8 cellular contexts compared by ENCODE assay signal in the genomic region with DNA sequence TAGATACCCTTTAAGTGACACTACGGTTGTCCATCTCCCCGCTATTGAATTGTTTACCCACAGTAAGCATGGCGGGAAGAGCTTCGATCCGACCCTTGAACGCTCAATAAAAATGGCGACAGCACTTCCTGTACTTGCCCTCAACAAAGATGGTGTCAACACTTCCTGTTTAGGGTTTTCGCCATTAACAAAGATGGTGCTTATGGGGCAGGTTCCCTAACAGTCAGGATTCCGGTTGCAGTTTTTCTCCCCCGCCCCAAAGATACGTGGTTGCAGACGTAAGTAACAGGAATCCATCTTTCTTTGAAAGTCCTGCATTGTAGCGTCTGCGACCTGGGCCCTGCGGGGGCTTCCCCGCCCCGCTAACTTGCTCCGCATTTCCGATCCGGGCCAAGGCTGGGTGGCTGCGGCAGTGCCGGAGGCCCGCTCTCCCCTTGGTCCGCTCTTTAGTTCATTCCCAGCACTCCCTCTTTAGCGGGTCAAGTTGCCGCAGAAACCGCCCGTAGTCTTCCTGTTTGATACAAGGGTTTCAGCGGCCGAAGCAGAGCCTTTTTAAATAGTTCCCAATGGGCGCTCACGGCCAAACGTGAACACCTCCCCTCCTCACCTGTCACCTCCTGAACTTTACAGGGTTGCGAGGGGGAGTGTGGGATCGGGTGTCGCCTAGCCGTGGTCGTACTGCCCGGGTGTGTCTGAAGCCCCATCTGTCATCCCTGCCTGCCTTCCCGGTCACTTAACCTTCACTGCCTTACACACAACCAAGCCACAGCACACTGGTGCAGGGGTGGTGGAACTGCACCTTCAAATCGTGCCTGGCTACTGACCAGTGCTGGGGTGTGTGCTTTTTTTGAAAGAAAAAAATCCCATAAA. TPM values are rescaled to one million over a fixed set of nuclear protein-coding genes. Genes with fewer than 3 reads are reported as not detected.
A peak's percentile ranks its signal among the peaks of the same experiment; 100 is the strongest.
DNase-seq lines count a peak whose midpoint lies in the region; ATAC-seq and TF ChIP-seq lines count a peak whose summit lies in the region.

A gene (plus strand): TSS at position 181 of the 870 bp plus-strand sequence.

- peak within 1 kb of the TSS; percentile 90 for H3K9ac ChIP-seq in mammary epithelial cell (ENCODE audit: insufficient read depth, low read length)
- peak within 1 kb of the TSS; percentile 90 for H3K9ac ChIP-seq in iPS-20b (ENCODE audit: low read depth, low read length)

- peak within 1 kb of the TSS; percentile 90 for H3K4me2 ChIP-seq in mammary epithelial cell (ENCODE audit: insufficient read depth, low read depth, low read length)

- intact Hi-C loops in mammary epithelial cell (cut with micrococcal nuclease): loop anchor here (1.0 to 10.0 kb wide), 6 partner anchors 31 to 297 kb away; no protein-coding TSS in a partner anchor

- TSS peak; percentile 67 for BruUV-seq in mammary epithelial cell (replicated peaks; lab: Mats Ljungman, UMichigan)

- no peaks in the 10 kb centered on the region for H3K27me3 ChIP-seq in WERI-Rb-1 (ENCODE audit: insufficient read depth, low read depth, severe bottlenecking)
- H3K27me3 ChIP-seq in mammary epithelial cell (ENCODE audit: insufficient read depth, low read length): no peaks in the 10 kb centered on the region
- no peaks in the 10 kb centered on the region for H3K27me3 ChIP-seq in iPS-20b (ENCODE audit: insufficient read depth, low read length)

- H4K20me1 ChIP-seq in mammary epithelial cell (ENCODE audit: insufficient read depth, low read length): no peaks in the 10 kb centered on the region

- H3K36me3 ChIP-seq in WERI-Rb-1 (no peaks in the 10 kb centered on the region; the same call in 1 of the 2 replicates), mammary epithelial cell (ENCODE audit: insufficient read depth, low read length) (no peaks in the 10 kb centered on the region), iPS-20b (ENCODE audit: insufficient read depth, low read depth, low read length) (no peaks in the 10 kb centered on the region)

- H2AFZ ChIP-seq in mammary epithelial cell (ENCODE audit: low read depth, low read length): peak within 1 kb of the TSS; percentile 100

- ATAC-seq in GM18870 (IDR thresholded peaks at IDR 0.05; ENCODE audit: unreplicated experiment): peak; percentile 94
- ATAC-seq in HG03135 (IDR thresholded peaks at IDR 0.05; ENCODE audit: unreplicated experiment): peak; percentile 96

- H3K9me3 ChIP-seq in WERI-Rb-1 (ENCODE audit: severe bottlenecking) (no peaks in the 10 kb centered on the region), mammary epithelial cell (replicated peaks; ENCODE audit: insufficient read depth, low read length) (no peaks in the 10 kb centered on the region), iPS-20b (ENCODE audit: insufficient read depth, low read depth, low read length) (no peaks in the 10 kb centered on the region)

- WGBS in mammary epithelial cell (ENCODE audit: low coverage, missing lambda C conversion rate): 1% methylated on average over 25 of the region's 41 CpGs

- CTCF ChIA-PET in mammary epithelial cell (lab: Charles Lee; ENCODE audit: low non-redundant PET): interaction anchor here (0.6 kb wide), 1 partner anchor 143 kb away, joined by 4 read pairs; no protein-coding TSS in a partner anchor

- peak within 1 kb of the TSS; percentile 75 for H3K4me3 ChIP-seq in WERI-Rb-1 (ENCODE audit: low read depth, low read length)
- H3K4me3 ChIP-seq in mammary epithelial cell (replicated peaks in 1 of 3; ENCODE audit: insufficient read depth in 1 of 3, low read depth in 2 of 3, low read length in 3 of 3): peak within 1 kb of the TSS; percentile 66 to 80 (median 78)
- peak within 1 kb of the TSS; percentile 89 for H3K4me3 ChIP-seq in iPS-20b (ENCODE audit: low read length)
- H3K4me3 ChIP-seq in skin epidermis: peak within 1 kb of the TSS; percentile 51 to 60 (median 57)

- H3K79me2 ChIP-seq in mammary epithelial cell (ENCODE audit: insufficient read depth, low read length): no peaks in the 10 kb centered on the region

- H3K27ac ChIP-seq in WERI-Rb-1: peak within 1 kb of the TSS; percentile 97
- peak within 1 kb of the TSS; percentile 93 for H3K27ac ChIP-seq in mammary epithelial cell (ENCODE audit: insufficient read depth, low read depth, low read length)
- H3K27ac ChIP-seq in iPS-20b (ENCODE audit: low read length): peak within 1 kb of the TSS; percentile 53
- peak within 1 kb of the TSS; percentile 90 to 100 (median 98) for H3K27ac ChIP-seq in skin epidermis

- TF ChIP-seq CTCF in WERI-Rb-1 (IDR thresholded peaks at IDR 0.05; ENCODE audit: low read depth, low read length) (no peak), mammary epithelial cell (conservative IDR thresholded peaks at IDR 0.05 in 1 of 2, IDR thresholded peaks at IDR 0.05 in 1 of 2; ENCODE audit: extremely low read depth in 1 of 2, insufficient read depth in 1 of 2, low read depth in 1 of 2, low read length in 2 of 2) (no peak)

- in situ Hi-C loops in ACHN (cut with HindIII; ENCODE audit: low pct_ligation_motif_present, low pct_unique_long_range_greater_than_20kb, low sequenced_read_pairs) (no loop called here), mammary epithelial cell (cut with MboI; ENCODE audit: low sequenced_read_pairs in 2 of 2) (loop anchor here in 1 of 2 donors (5.0 kb wide), 1 partner anchor 105 kb away; a partner anchor contains a TSS)

- H3K4me1 ChIP-seq in mammary epithelial cell (ENCODE audit: insufficient read depth, low read length): peaks cover 10% of the 10 kb centered on the region
- H3K4me1 ChIP-seq in iPS-20b (ENCODE audit: insufficient read depth, low read length): peaks cover 16% of the 10 kb centered on the region

- dilution Hi-C loops in mammary epithelial cell (cut with HindIII; ENCODE audit: low sequenced_read_pairs): no loop called here

- peak; percentile 100 for DNase-seq in ACHN
- peak; percentile 89 for DNase-seq in NCI-H2196 treated with DMSO at 0.1 percent for 48 hours (lab: John Stamatoyannopoulos, UW; ENCODE audit: unreplicated experiment)
- DNase-seq in WERI-Rb-1: peak; percentile 83
- DNase-seq in mammary epithelial cell: peak; percentile 96

RNA-seq across cellular contexts. Expression of the gene that starts here (rescaled TPM):
- 10 to 100 TPM; 13.3 to 14.2 TPM for total RNA-seq in mammary epithelial cell
- 9.5 TPM for polyA plus RNA-seq in mammary epithelial cell
- not detected for polyA minus RNA-seq in mammary epithelial cell

Comparison
In these comparisons a context has a peak if more than half of its experiments do, and no peak if none do; other contexts are left out.
1. Peak in every context shown above with its lines: DNase-seq, ATAC-seq, H3K4me3 ChIP-seq and H3K27ac ChIP-seq.